In genomic region chr11:114058026-114058706, GRCh38 we compare ENCODE assay signal across 10 cellular contexts. TPM values are rescaled to one million over a fixed set of nuclear protein-coding genes. Genes with fewer than 3 reads are reported as not detected.
DNase-seq lines count a peak whose midpoint lies in the region; ATAC-seq, FAIRE-seq and TF ChIP-seq lines count a peak whose summit lies in the region.
"Had no signal": no experiment of that assay in that cellular context is flagged by ENCODE, and none has a peak within 500 bp of the region (broad histone marks: within the 10 kb centered on the region; RNA-seq: fewer than 3 reads in every experiment).

No MANE protein-coding gene starts in this region.

- H3K23ac ChIP-seq in mesenchymal stem cell (ENCODE audit: low read length in 2 of 2), result peak overlapping the region in 1 of 2 experiments; percentile 90

- H3K27ac Mint-ChIP-seq in activated CD4-positive, alpha-beta memory T cell treated with anti-CD3 and anti-CD28 coated beads, Interleukin-2, amount 10 ng/mL, durations not matched to agents 7 days and 5 days, result no peak overlapping the region
- H3K27ac Mint-ChIP-seq in activated CD4-positive, alpha-beta memory T cell treated with anti-CD3 and anti-CD28 coated beads for 36 hours, result no peak overlapping the region

- H3K9me3 ChIP-seq in effector memory CD4-positive, alpha-beta T cell (ENCODE audit: control insufficient read depth, low read length), result no peaks in the 10 kb centered on the region
- no peaks in the 10 kb centered on the region for H3K9me3 ChIP-seq in mesenchymal stem cell (ENCODE audit: control insufficient read depth, low read length)
- no peaks in the 10 kb centered on the region for H3K9me3 ChIP-seq in thoracic aorta
- H3K9me3 ChIP-seq: spleen had no signal

- no peak overlapping the region for H3K27ac ChIP-seq in effector memory CD4-positive, alpha-beta T cell (ENCODE audit: insufficient read depth, low read length, poor library complexity, severe bottlenecking)
- H3K27ac ChIP-seq in mesenchymal stem cell (ENCODE audit: low read length, poor library complexity, severe bottlenecking) (no peak overlapping the region), thoracic aorta (peak overlapping the region; percentile 75 to 83)

- no peak overlapping the region for H3K4me2 ChIP-seq in mesenchymal stem cell (ENCODE audit: low read length, poor library complexity, severe bottlenecking)

- H2AK5ac ChIP-seq in mesenchymal stem cell (ENCODE audit: low read length, severe bottlenecking), result no peak overlapping the region

- peak overlapping the region; percentile 27 to 75 for H2BK12ac ChIP-seq in mesenchymal stem cell (ENCODE audit: low read length in 2 of 2)

- no peak for DNase-seq in activated CD4-positive, alpha-beta memory T cell treated with anti-CD3 and anti-CD28 coated beads, Interleukin-2, amount 10 ng/mL, durations not matched to agents 7 days and 5 days
- no peak for DNase-seq in activated CD4-positive, alpha-beta memory T cell treated with anti-CD3 and anti-CD28 coated beads for 36 hours
- no peak for DNase-seq in effector memory CD4-positive, alpha-beta T cell
- peak; percentile 81 for DNase-seq in mesenchymal stem cell
- DNase-seq in thoracic aorta (ENCODE audit: low spot score), result no peak
- DNase-seq in DMS53 treated with DMSO at 0.1 percent for 48 hours (lab: John Stamatoyannopoulos, UW; ENCODE audit: unreplicated experiment), result no peak
- DNase-seq in GM19239 (ENCODE audit: insufficient read length, low spot score), result no peak
- no peak for DNase-seq in effector CD8-positive, alpha-beta T cell (lab: John Stamatoyannopoulos, UW)
- DNase-seq: spleen had no signal

- H3K4me1 ChIP-seq in effector memory CD4-positive, alpha-beta T cell (ENCODE audit: control insufficient read depth, insufficient read depth, low read length, poor library complexity, severe bottlenecking), result peaks cover 18% of the 10 kb centered on the region
- H3K4me1 ChIP-seq in mesenchymal stem cell (ENCODE audit: control insufficient read depth, insufficient read depth, low read depth, low read length), result peaks cover 24% of the 10 kb centered on the region
- peaks cover 12 to 25% of the 10 kb centered on the region in 2 donors for H3K4me1 ChIP-seq in thoracic aorta (ENCODE audit: control insufficient read depth in 1 of 2, low read depth in 2 of 2)

- no peak overlapping the region for H2AFZ ChIP-seq in mesenchymal stem cell (ENCODE audit: low read depth, low read length)

- WGBS in mesenchymal stem cell, result 16% methylated on average over 17 of the region's 25 CpGs

- no peak overlapping the region for H3K9ac ChIP-seq in mesenchymal stem cell (ENCODE audit: low read length)

- intact Hi-C loops in activated CD4-positive, alpha-beta memory T cell treated with anti-CD3 and anti-CD28 coated beads for 36 hours (cut with micrococcal nuclease), result loop anchor here (2.0 to 5.0 kb wide), 2 partner anchors 125 to 204 kb away; no protein-coding TSS in a partner anchor

- H3K4ac ChIP-seq in mesenchymal stem cell (ENCODE audit: low read depth in 1 of 2, low read length in 2 of 2), result peak overlapping the region in 1 of 2 experiments; percentile 73

- H4K91ac ChIP-seq in mesenchymal stem cell (ENCODE audit: low read length), result peak overlapping the region; percentile 11

- no peaks in the 10 kb centered on the region for H3K9me3 Mint-ChIP-seq in activated CD4-positive, alpha-beta memory T cell treated with anti-CD3 and anti-CD28 coated beads, Interleukin-2, amount 10 ng/mL, durations not matched to agents 7 days and 5 days
- H3K9me3 Mint-ChIP-seq in activated CD4-positive, alpha-beta memory T cell treated with anti-CD3 and anti-CD28 coated beads for 36 hours, result no peaks in the 10 kb centered on the region

- POLR2A ChIA-PET in activated CD4-positive, alpha-beta memory T cell treated with anti-CD3 and anti-CD28 coated beads, Interleukin-2, amount 10 ng/mL, durations not matched to agents 7 days and 5 days (lab: Charles Lee), result interaction anchor here (0.7 to 0.9 kb wide), 2 partner anchors 15 to 108 kb away, joined by 3 read pairs; no protein-coding TSS in a partner anchor
- POLR2A ChIA-PET in activated CD4-positive, alpha-beta memory T cell treated with anti-CD3 and anti-CD28 coated beads for 36 hours (lab: Charles Lee), result interaction anchor here (2.1 kb wide), 1 partner anchor 126 kb away, joined by 4 read pairs; no protein-coding TSS in a partner anchor

- peak overlapping the region; percentile 45 to 67 for H3K18ac ChIP-seq in mesenchymal stem cell (ENCODE audit: low read depth in 1 of 2, low read length in 2 of 2)

- FAIRE-seq in GM19239 (lab: Jason Lieb, UNC), result no peak
- FAIRE-seq: frontal cortex had no signal

- H3K4me3 ChIP-seq in effector memory CD4-positive, alpha-beta T cell (ENCODE audit: insufficient read depth, low read depth, low read length, poor library complexity, severe bottlenecking), result peak overlapping the region; percentile 60
- H3K4me3 ChIP-seq in mesenchymal stem cell (ENCODE audit: insufficient read depth in 1 of 2, low read depth in 1 of 2, low read length in 2 of 2) (no peak overlapping the region), thoracic aorta (peak overlapping the region; percentile 97)

- no peak overlapping the region for H2BK15ac ChIP-seq in mesenchymal stem cell (ENCODE audit: low read depth, poor library complexity, severe bottlenecking)

- no peaks in the 10 kb centered on the region for H3K36me3 ChIP-seq in effector memory CD4-positive, alpha-beta T cell (ENCODE audit: control insufficient read depth, insufficient read depth, low read length)
- H3K36me3 ChIP-seq in mesenchymal stem cell (ENCODE audit: control insufficient read depth in 1 of 2, insufficient read depth in 2 of 2, low read depth in 1 of 2, low read length in 2 of 2) (no peaks in the 10 kb centered on the region), thoracic aorta (peaks cover 8% of the 10 kb centered on the region)

- peaks cover 18% of the 10 kb centered on the region for H3K4me1 Mint-ChIP-seq in activated CD4-positive, alpha-beta memory T cell treated with anti-CD3 and anti-CD28 coated beads, Interleukin-2, amount 10 ng/mL, durations not matched to agents 7 days and 5 days
- H3K4me1 Mint-ChIP-seq in activated CD4-positive, alpha-beta memory T cell treated with anti-CD3 and anti-CD28 coated beads for 36 hours (ENCODE audit: low read depth), result peaks cover 6% of the 10 kb centered on the region

- H3K27me3 ChIP-seq in effector memory CD4-positive, alpha-beta T cell (replicated peaks; ENCODE audit: control insufficient read depth, insufficient read depth, low read length, poor library complexity, severe bottlenecking), result no peaks in the 10 kb centered on the region
- H3K27me3 ChIP-seq in mesenchymal stem cell (ENCODE audit: control insufficient read depth in 1 of 2, insufficient read depth in 1 of 2, low read length in 2 of 2) (peaks cover 72 to 92% of the 10 kb centered on the region in 2 experiments), thoracic aorta (replicated peaks; ENCODE audit: insufficient read depth) (no peaks in the 10 kb centered on the region)

- no peaks in the 10 kb centered on the region for H3K79me1 ChIP-seq in mesenchymal stem cell (replicated peaks; ENCODE audit: low read length, poor library complexity, severe bottlenecking)

- peak overlapping the region; percentile 71 for H2BK120ac ChIP-seq in mesenchymal stem cell (ENCODE audit: low read depth, low read length)

- ATAC-seq in thoracic aorta (ENCODE audit: insufficient number of reproducible peaks, low FRiP score, low read depth), result no peak

- H4K8ac ChIP-seq in mesenchymal stem cell (ENCODE audit: low read length), result no peak overlapping the region

- no peaks in the 10 kb centered on the region for H3K36me3 Mint-ChIP-seq in activated CD4-positive, alpha-beta memory T cell treated with anti-CD3 and anti-CD28 coated beads, Interleukin-2, amount 10 ng/mL, durations not matched to agents 7 days and 5 days (ENCODE audit: low read depth)
- H3K36me3 Mint-ChIP-seq in activated CD4-positive, alpha-beta memory T cell treated with anti-CD3 and anti-CD28 coated beads for 36 hours, result no peaks in the 10 kb centered on the region

- CTCF ChIA-PET in activated CD4-positive, alpha-beta memory T cell treated with anti-CD3 and anti-CD28 coated beads, Interleukin-2, amount 10 ng/mL, durations not matched to agents 7 days and 5 days (lab: Charles Lee), result interaction anchor here (0.9 to 3.5 kb wide), 3 partner anchors 123 to 203 kb away, joined by 3 to 37 read pairs (median 3); no protein-coding TSS in a partner anchor
- CTCF ChIA-PET in activated CD4-positive, alpha-beta memory T cell treated with anti-CD3 and anti-CD28 coated beads for 36 hours (lab: Charles Lee), result interaction anchor here (0.6 to 2.5 kb wide), 2 partner anchors 199 to 203 kb away, joined by 4 to 11 read pairs; no protein-coding TSS in a partner anchor

- H3K4me3 Mint-ChIP-seq in activated CD4-positive, alpha-beta memory T cell treated with anti-CD3 and anti-CD28 coated beads, Interleukin-2, amount 10 ng/mL, durations not matched to agents 7 days and 5 days, result peak overlapping the region; percentile 11
- H3K4me3 Mint-ChIP-seq in activated CD4-positive, alpha-beta memory T cell treated with anti-CD3 and anti-CD28 coated beads for 36 hours, result no peak overlapping the region

- no peak overlapping the region for H2BK5ac ChIP-seq in mesenchymal stem cell (ENCODE audit: low read depth, low read length, poor library complexity, severe bottlenecking)

- no peak for TF ChIP-seq CTCF in thoracic aorta (IDR thresholded peaks at IDR 0.05)

- H3K27me3 Mint-ChIP-seq in activated CD4-positive, alpha-beta memory T cell treated with anti-CD3 and anti-CD28 coated beads, Interleukin-2, amount 10 ng/mL, durations not matched to agents 7 days and 5 days, result peaks cover 72% of the 10 kb centered on the region
- H3K27me3 Mint-ChIP-seq in activated CD4-positive, alpha-beta memory T cell treated with anti-CD3 and anti-CD28 coated beads for 36 hours, result peaks cover 16% of the 10 kb centered on the region

- no peak overlapping the region for H3K14ac ChIP-seq in mesenchymal stem cell (ENCODE audit: low read length in 2 of 2)

RNA-seq across cellular contexts. Expression of gene ZBTB16, which starts 1.3 kb away (rescaled TPM):
- 10 to 100 TPM; 11.0 to 11.8 TPM for total RNA-seq in activated CD4-positive, alpha-beta memory T cell treated with anti-CD3 and anti-CD28 coated beads, Interleukin-2, amount 10 ng/mL, durations not matched to agents 7 days and 5 days
- 1 to 10 TPM; 7.7 to 9.7 TPM for total RNA-seq in activated CD4-positive, alpha-beta memory T cell treated with anti-CD3 and anti-CD28 coated beads for 36 hours
- 2.4 TPM for polyA plus RNA-seq in mesenchymal stem cell (2013, experiment 1 of 2)
- 2.1 TPM for polyA plus RNA-seq in mesenchymal stem cell (2013, experiment 2 of 2)
- 100 to 1,000 TPM; 314 to 545 TPM for total RNA-seq in thoracic aorta

Comparison
In these comparisons a context has a peak if more than half of its experiments do, and no peak if none do; other contexts are left out.
1. H3K27ac ChIP-seq: peak in thoracic aorta (2 of 2); none in effector memory CD4-positive, alpha-beta T cell (single experiment) and mesenchymal stem cell (single experiment).
2. H3K4me3 ChIP-seq: peak in effector memory CD4-positive, alpha-beta T cell (single experiment) and thoracic aorta (single experiment); none in mesenchymal stem cell (0 of 2).
3. RNA of gene ZBTB16, which starts 1.3 kb away (total RNA-seq): 314 to 545 TPM in thoracic aorta; 11.0 to 11.8 TPM in activated CD4-positive, alpha-beta memory T cell treated with anti-CD3 and anti-CD28 coated beads, Interleukin-2, amount 10 ng/mL, durations not matched to agents 7 days and 5 days and 7.7 to 9.7 TPM in activated CD4-positive, alpha-beta memory T cell treated with anti-CD3 and anti-CD28 coated beads for 36 hours; every median in the first group is over 10 times any median in the second.